ENCODE assay signal across 14 cellular contexts in the genomic region with DNA sequence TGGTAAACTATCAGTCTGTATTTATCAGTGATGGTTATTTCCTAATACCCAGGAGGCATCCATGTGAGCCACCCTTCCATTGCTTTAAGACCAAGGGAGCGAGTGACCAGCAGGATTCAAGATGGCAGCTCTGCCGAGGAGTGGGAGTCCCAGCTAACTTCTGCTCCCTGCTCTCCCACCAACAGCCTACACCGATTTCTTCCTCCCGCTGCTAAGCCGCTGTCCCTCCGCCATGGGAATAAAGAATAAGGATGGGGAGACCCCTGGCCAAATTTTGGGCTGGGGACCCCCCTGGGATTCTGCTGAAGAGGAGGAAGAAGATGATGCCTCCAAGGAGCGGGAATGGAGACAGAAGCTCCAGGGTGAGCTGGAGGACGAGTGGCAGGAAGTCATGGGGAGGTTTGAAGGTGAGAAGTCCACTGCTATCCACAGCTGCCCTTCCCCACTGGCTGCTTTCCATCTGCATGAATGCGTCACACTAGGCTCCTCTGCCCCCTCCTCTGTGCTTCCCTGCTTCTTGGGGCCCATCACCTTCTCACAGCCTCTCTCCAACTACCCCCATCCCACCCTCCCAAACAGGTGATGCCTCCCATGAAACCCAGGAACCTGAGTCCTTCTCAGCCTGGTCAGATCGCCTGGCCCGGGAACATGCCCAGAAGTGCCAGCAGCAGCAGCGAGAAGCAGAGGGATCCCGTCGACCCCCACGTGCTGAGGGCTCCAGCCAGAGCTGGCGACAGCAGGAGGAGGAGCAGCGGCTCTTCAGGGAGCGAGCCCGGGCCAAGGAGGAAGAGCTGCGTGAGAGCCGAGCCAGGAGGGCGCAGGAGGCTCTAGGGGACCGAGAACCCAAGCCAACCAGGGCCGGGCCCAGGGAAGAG. TPM values are rescaled to one million over a fixed set of nuclear protein-coding genes. Genes with fewer than 3 reads are reported as not detected.
DNase-seq lines count a peak whose midpoint lies in the region; ATAC-seq, FAIRE-seq and TF ChIP-seq lines count a peak whose summit lies in the region.
"Had no signal": no experiment of that assay in that cellular context is flagged by ENCODE, and none has a peak within 500 bp of the region (broad histone marks: within the 10 kb centered on the region; RNA-seq: fewer than 3 reads in every experiment).

No MANE protein-coding gene starts in this region.

- peaks cover 68% of the 10 kb centered on the region for H3K4me1 ChIP-seq in CD4-positive, alpha-beta memory T cell (ENCODE audit: insufficient read depth, low read length)
- H3K4me1 ChIP-seq in adrenal gland (replicated peaks in 1 of 2) = peaks cover 16 to 33% of the 10 kb centered on the region in 2 donors
- H3K4me1 ChIP-seq in ascending aorta = peaks cover 4 to 6% of the 10 kb centered on the region in 2 donors
- H3K4me1 ChIP-seq in small intestine (ENCODE audit: control insufficient read depth in 2 of 2, insufficient read depth in 1 of 2, low read depth in 1 of 2, low read length in 1 of 2) = peaks cover 0 to 5% of the 10 kb centered on the region in 2 donors

- no peaks in the 10 kb centered on the region for H3K27me3 ChIP-seq in CD4-positive, alpha-beta memory T cell (ENCODE audit: insufficient read depth, low read length)
- H3K27me3 ChIP-seq in adrenal gland (no peaks in the 10 kb centered on the region), ascending aorta (no peaks in the 10 kb centered on the region), small intestine (ENCODE audit: control insufficient read depth in 2 of 2, insufficient read depth in 2 of 2, low read length in 2 of 2) (no peaks in the 10 kb centered on the region)

- 65 to 85% (median 72%) methylated on average over 23 to 24 of the region's 24 CpGs for WGBS in adrenal gland, 4 donors
- WGBS in small intestine, 3 donors = 74 to 85% (median 83%) methylated on average over 23 to 24 of the region's 24 CpGs

- no peak overlapping the region for H3K4me3 ChIP-seq in CD4-positive, alpha-beta memory T cell (ENCODE audit: low read length in 2 of 2)
- H3K4me3 ChIP-seq in adrenal gland (no peak overlapping the region), ascending aorta (no peak overlapping the region), small intestine (ENCODE audit: low read depth in 1 of 2, low read length in 2 of 2) (no peak overlapping the region)

- no peaks in the 10 kb centered on the region for H3K36me3 ChIP-seq in CD4-positive, alpha-beta memory T cell (ENCODE audit: insufficient read depth, low read length)
- H3K36me3 ChIP-seq in adrenal gland (replicated peaks in 1 of 2) (peaks cover 0 to 43% of the 10 kb centered on the region in 2 donors), ascending aorta (peaks cover 17 to 33% of the 10 kb centered on the region in 2 donors), small intestine (ENCODE audit: control insufficient read depth in 2 of 2, insufficient read depth in 2 of 2, low read length in 2 of 2) (peaks cover 4 to 9% of the 10 kb centered on the region in 2 donors)

- no peaks in the 10 kb centered on the region for H3K27me3 Mint-ChIP-seq in CD4-positive, alpha-beta memory T cell
- no peaks in the 10 kb centered on the region for H3K27me3 Mint-ChIP-seq in HFFc6 (ENCODE audit: insufficient read depth)
- no peaks in the 10 kb centered on the region for H3K27me3 Mint-ChIP-seq in naive B cell
- H3K27me3 Mint-ChIP-seq in Calu3 (ENCODE audit: unreplicated experiment) = no peaks in the 10 kb centered on the region
- H3K27me3 Mint-ChIP-seq: progenitor cell of endocrine pancreas had no signal

- POLR2A ChIA-PET in CD4-positive, alpha-beta memory T cell (lab: Charles Lee; ENCODE audit: partially characterized antibody) = interaction anchor here (0.6 to 52.5 kb wide), 8 partner anchors 9 to 628 kb away, joined by 3 to 3597 read pairs (median 6); partner anchors contain the start of genes BAG6, DDX39B, LST1 and LTA

- no peak for DNase-seq in CD4-positive, alpha-beta memory T cell
- no peak for DNase-seq in HFFc6
- DNase-seq in adrenal gland = no peak
- DNase-seq in naive B cell = no peak
- no peak for DNase-seq in ascending aorta (ENCODE audit: low spot score in 2 of 2)
- no peak for DNase-seq in Calu3
- DNase-seq in small intestine = no peak
- no peak for DNase-seq in DMS153 treated with DMSO at 0.1 percent for 48 hours (lab: John Stamatoyannopoulos, UW; ENCODE audit: unreplicated experiment)
- DNase-seq: activated CD8-positive, alpha-beta memory T cell treated with anti-CD3 and anti-CD28 coated beads, Interleukin-2, amount 50 U/mL, for 4 hours; NCI-H1105 treated with DMSO at 0.1 percent for 48 hours; NCI-H774 had no signal

- no peak for ATAC-seq in naive B cell (ENCODE audit: low read depth in 2 of 2)

- TF ChIP-seq CTCF in HFFc6 (IDR thresholded peaks at IDR 0.05) = no peak
- no peak for TF ChIP-seq CTCF in adrenal gland (IDR thresholded peaks at IDR 0.05)
- no peak for TF ChIP-seq CTCF in ascending aorta (IDR thresholded peaks at IDR 0.05)
- no peak for TF ChIP-seq CTCF in Calu3 (IDR thresholded peaks at IDR 0.05; ENCODE audit: unreplicated experiment)

- no peaks in the 10 kb centered on the region for H3K9me3 Mint-ChIP-seq in CD4-positive, alpha-beta memory T cell
- no peaks in the 10 kb centered on the region for H3K9me3 Mint-ChIP-seq in HFFc6
- no peaks in the 10 kb centered on the region for H3K9me3 Mint-ChIP-seq in naive B cell
- no peaks in the 10 kb centered on the region for H3K9me3 Mint-ChIP-seq in Calu3 (ENCODE audit: low read depth, unreplicated experiment)

- H3K4me3 Mint-ChIP-seq in CD4-positive, alpha-beta memory T cell = peak overlapping the region in 4 of 8 donors; percentile 6 to 66 (median 36)
- H3K4me3 Mint-ChIP-seq in HFFc6 (no peak overlapping the region), naive B cell (peak overlapping the region in 7 of 8 donors; percentile 12 to 98 (median 86)), Calu3 (ENCODE audit: low read depth, unreplicated experiment) (no peak overlapping the region)

- CTCF ChIA-PET in CD4-positive, alpha-beta memory T cell (lab: Charles Lee; ENCODE audit: partially characterized antibody) = interaction anchor here (1.7 to 35.1 kb wide), 3 partner anchors 10 to 41 kb away, joined by 4 to 1152 read pairs (median 595); partner anchors contain the start of genes LST1, LTB, NCR3 and TNF
- CTCF ChIA-PET in Calu3 (lab: Charles Lee) = interaction anchor here (0.7 kb wide), 1 partner anchor 9 kb away, joined by 7 read pairs; no protein-coding TSS in a partner anchor

- H3K4me1 Mint-ChIP-seq in CD4-positive, alpha-beta memory T cell = peaks cover 42 to 66% (median 56%) of the 10 kb centered on the region in 4 donors
- H3K4me1 Mint-ChIP-seq in HFFc6 (ENCODE audit: low read depth) (peaks cover 41% of the 10 kb centered on the region), naive B cell (peaks cover 52 to 69% (median 59%) of the 10 kb centered on the region in 3 donors), Calu3 (ENCODE audit: low read depth, unreplicated experiment) (peaks cover 21% of the 10 kb centered on the region)

- peak overlapping the region; percentile 22 to 94 (median 70) for H3K27ac Mint-ChIP-seq in CD4-positive, alpha-beta memory T cell
- H3K27ac Mint-ChIP-seq in HFFc6 = peak overlapping the region; percentile 38; the same call in 1 of the 2 replicates
- peak overlapping the region; percentile 26 to 91 (median 74) for H3K27ac Mint-ChIP-seq in naive B cell
- H3K27ac Mint-ChIP-seq in Calu3 (ENCODE audit: unreplicated experiment) = no peak overlapping the region
- H3K27ac Mint-ChIP-seq: progenitor cell of endocrine pancreas had no signal

- H3K9me3 ChIP-seq in CD4-positive, alpha-beta memory T cell (ENCODE audit: control insufficient read depth in 1 of 2, low read length in 2 of 2) = no peaks in the 10 kb centered on the region
- H3K9me3 ChIP-seq in adrenal gland (replicated peaks in 1 of 3) (no peaks in the 10 kb centered on the region), ascending aorta (no peaks in the 10 kb centered on the region), small intestine (ENCODE audit: control insufficient read depth, low read depth) (no peaks in the 10 kb centered on the region)

- H3K27ac ChIP-seq in CD4-positive, alpha-beta memory T cell (ENCODE audit: low read depth, low read length) = peak overlapping the region; percentile 58
- peak overlapping the region in 4 of 5 donors; percentile 13 to 76 (median 43) for H3K27ac ChIP-seq in adrenal gland
- no peak overlapping the region for H3K27ac ChIP-seq in ascending aorta
- no peak overlapping the region for H3K27ac ChIP-seq in small intestine (ENCODE audit: low read depth in 1 of 2, low read length in 1 of 2)

- peaks cover 10 to 19% of the 10 kb centered on the region in 2 donors for H3K36me3 Mint-ChIP-seq in CD4-positive, alpha-beta memory T cell
- H3K36me3 Mint-ChIP-seq in HFFc6 (ENCODE audit: low read depth) (peaks cover 25% of the 10 kb centered on the region), naive B cell (peaks cover 0 to 7% of the 10 kb centered on the region in 2 donors), Calu3 (ENCODE audit: insufficient read depth, unreplicated experiment) (peaks cover 23% of the 10 kb centered on the region)

- intact Hi-C loops in CD4-positive, alpha-beta memory T cell (cut with micrococcal nuclease) = no loop called here
- intact Hi-C loops in adrenal gland (cut with DNase I) = no loop called here
- intact Hi-C loops in ascending aorta (cut with DNase I) = no loop called here
- intact Hi-C loops in Calu3 (cut with micrococcal nuclease; ENCODE audit: unreplicated experiment) = no loop called here

- no TSS peak for BruUV-seq in Calu3 (replicated peaks; lab: Mats Ljungman, UMichigan)

- FAIRE-seq in small intestine (lab: Jason Lieb, UNC) = no peak

- no peak for TF ChIP-seq POLR2A in adrenal gland (IDR thresholded peaks at IDR 0.05)

RNA-seq across cellular contexts. Expression of gene NFKBIL1, which starts 10.3 kb away (rescaled TPM):
- total RNA-seq in CD4-positive, alpha-beta memory T cell = 10 to 100 TPM in 1 of 2 experiments, 1 to 10 TPM in 1; 9.8 to 13.3 TPM
- polyA plus RNA-seq in CD4-positive, alpha-beta memory T cell = 1 to 10 TPM; 5.7 to 7.4 TPM
- 10 to 100 TPM; 11.8 to 15.9 (median 13.6) TPM for total RNA-seq in HFFc6 (2021; fragmentation: NEBNext Ultra II Directional; extraction: Animal tissue kit (Norgen Biotek cat#: 25700))
- total RNA-seq in adrenal gland (10 to 100 TPM; 15.1 to 33.6 (median 28.0) TPM), ascending aorta (71.5 TPM), Calu3 (2022) (33.5 and 34.0 TPM in 2 replicates)
- polyA plus RNA-seq in adrenal gland (10 to 100 TPM in 2 of 3 donors, 1 to 10 TPM in 1; 5.0 to 46.2 (median 27.6) TPM), naive B cell (ENCODE audit: low read depth in 6 of 6) (10 to 100 TPM in 2 of 6 donors, 1 to 10 TPM in 3, under 1 TPM in 1; 0.24 to 11.4 (median 8.9) TPM), small intestine (10 to 100 TPM; 28.9 to 47.3 (median 34.7) TPM)

RNA-seq across cellular contexts. Expression of gene ATP6V1G2, which starts 11.3 kb away (rescaled TPM):
- total RNA-seq in CD4-positive, alpha-beta memory T cell = 1 to 10 TPM; 6.0 to 7.2 TPM
- under 1 TPM; 0.84 to 1.00 TPM for polyA plus RNA-seq in CD4-positive, alpha-beta memory T cell
- 1 to 10 TPM; 2.9 to 4.1 (median 3.2) TPM for total RNA-seq in HFFc6 (2021; fragmentation: NEBNext Ultra II Directional; extraction: Animal tissue kit (Norgen Biotek cat#: 25700))
- total RNA-seq in adrenal gland (1 to 10 TPM in 6 of 8 donors, under 1 TPM in 2; 0.87 to 4.8 (median 2.7) TPM), ascending aorta (not detected), Calu3 (2022) (1.0 and 1.5 TPM in 2 replicates)
- polyA plus RNA-seq in adrenal gland (1 to 10 TPM; 2.8 to 6.6 (median 5.6) TPM), naive B cell (ENCODE audit: low read depth in 6 of 6) (under 1 TPM in 2 of 6 donors, not detected in 4; 0.67 to 0.69 TPM), small intestine (1 to 10 TPM in 2 of 3 donors, under 1 TPM in 1; 0.81 to 6.3 (median 2.0) TPM)

RNA-seq across cellular contexts. Expression of gene LTA, which starts 14.4 kb away (rescaled TPM):
- 10 to 100 TPM; 17.3 to 17.5 TPM for total RNA-seq in CD4-positive, alpha-beta memory T cell
- 10 to 100 TPM; 27.7 to 31.1 TPM for polyA plus RNA-seq in CD4-positive, alpha-beta memory T cell
- total RNA-seq in HFFc6 (2021; fragmentation: NEBNext Ultra II Directional; extraction: Animal tissue kit (Norgen Biotek cat#: 25700)) = not detected
- total RNA-seq in adrenal gland = 1 to 10 TPM in 2 of 8 donors, not detected in 6; 1.2 to 1.4 TPM
- under 1 TPM in 2 of 3 donors, not detected in 1; 0.20 to 0.72 TPM for polyA plus RNA-seq in adrenal gland
- 10 to 100 TPM in 5 of 6 donors, 1 to 10 TPM in 1; 6.6 to 26.0 (median 19.4) TPM for polyA plus RNA-seq in naive B cell (ENCODE audit: low read depth in 6 of 6)
- total RNA-seq in ascending aorta = not detected
- not detected in 2 replicates for total RNA-seq in Calu3 (2022)
- under 1 TPM in 1 of 3 donors, not detected in 2; 0.24 TPM for polyA plus RNA-seq in small intestine
- total RNA-seq: cerebellum, fibroblast of villous mesenchyme, progenitor cell of endocrine pancreas had no signal

RNA-seq across cellular contexts. Expression of gene DDX39B, which starts 15.9 kb away (rescaled TPM):
- 100 to 1,000 TPM; 729 to 737 TPM for total RNA-seq in CD4-positive, alpha-beta memory T cell
- polyA plus RNA-seq in CD4-positive, alpha-beta memory T cell = 10 to 100 TPM; 65.6 to 94.3 TPM
- 100 to 1,000 TPM; 312 to 380 (median 358) TPM for total RNA-seq in HFFc6 (2021; fragmentation: NEBNext Ultra II Directional; extraction: Animal tissue kit (Norgen Biotek cat#: 25700))
- 100 to 1,000 TPM; 155 to 345 (median 279) TPM for total RNA-seq in adrenal gland
- 100 to 1,000 TPM; 167 to 969 (median 968) TPM for polyA plus RNA-seq in adrenal gland
- polyA plus RNA-seq in naive B cell (ENCODE audit: low read depth in 6 of 6) = 100 to 1,000 TPM in 1 of 6 donors, 10 to 100 TPM in 5; 41.6 to 117 (median 74.5) TPM
- total RNA-seq in ascending aorta = 134 TPM
- 631 and 646 TPM in 2 replicates for total RNA-seq in Calu3 (2022)
- polyA plus RNA-seq in small intestine = 100 to 1,000 TPM; 307 to 406 (median 311) TPM

RNA-seq across cellular contexts. Expression of gene TNF, which starts 17.7 kb away (rescaled TPM):
- 10 to 100 TPM; 25.0 to 28.2 TPM for total RNA-seq in CD4-positive, alpha-beta memory T cell
- 10 to 100 TPM in 1 of 2 donors, 1 to 10 TPM in 1; 3.9 to 10.1 TPM for polyA plus RNA-seq in CD4-positive, alpha-beta memory T cell
- under 1 TPM; 0.12 to 0.41 (median 0.23) TPM for total RNA-seq in HFFc6 (2021; fragmentation: NEBNext Ultra II Directional; extraction: Animal tissue kit (Norgen Biotek cat#: 25700))
- 1 to 10 TPM in 5 of 8 donors, under 1 TPM in 2, not detected in 1; 0.90 to 3.2 (median 1.2) TPM for total RNA-seq in adrenal gland
- 1 to 10 TPM in 1 of 3 donors, under 1 TPM in 2; 0.22 to 1.0 (median 0.81) TPM for polyA plus RNA-seq in adrenal gland
- polyA plus RNA-seq in naive B cell (ENCODE audit: low read depth in 6 of 6) = 1 to 10 TPM; 1.1 to 5.2 (median 2.6) TPM
- 11.5 TPM for total RNA-seq in ascending aorta
- total RNA-seq in Calu3 (2022) = 0.22 and 0.68 TPM in 2 replicates
- under 1 TPM in 2 of 3 donors, not detected in 1; 0.18 to 0.45 TPM for polyA plus RNA-seq in small intestine
- total RNA-seq: progenitor cell of endocrine pancreas had no signal

Comparison
In these comparisons a context has a peak if more than half of its experiments do, and no peak if none do; other contexts are left out.
1. H3K27ac ChIP-seq: peak in CD4-positive, alpha-beta memory T cell (single experiment) and adrenal gland (4 of 5); none in ascending aorta (0 of 2) and small intestine (0 of 2).
2. H3K4me3 Mint-ChIP-seq: peak in naive B cell (7 of 8); none in HFFc6 (single experiment) and Calu3 (single experiment).
3. RNA of gene LTA, which starts 14.4 kb away (total RNA-seq): 17.3 to 17.5 TPM in CD4-positive, alpha-beta memory T cell; not detected in Calu3, 1.2 to 1.4 TPM in adrenal gland, not detected in HFFc6 and not detected in ascending aorta (single experiment); every median in the first group is over 4 times any median in the second.